In the genomic region with DNA sequence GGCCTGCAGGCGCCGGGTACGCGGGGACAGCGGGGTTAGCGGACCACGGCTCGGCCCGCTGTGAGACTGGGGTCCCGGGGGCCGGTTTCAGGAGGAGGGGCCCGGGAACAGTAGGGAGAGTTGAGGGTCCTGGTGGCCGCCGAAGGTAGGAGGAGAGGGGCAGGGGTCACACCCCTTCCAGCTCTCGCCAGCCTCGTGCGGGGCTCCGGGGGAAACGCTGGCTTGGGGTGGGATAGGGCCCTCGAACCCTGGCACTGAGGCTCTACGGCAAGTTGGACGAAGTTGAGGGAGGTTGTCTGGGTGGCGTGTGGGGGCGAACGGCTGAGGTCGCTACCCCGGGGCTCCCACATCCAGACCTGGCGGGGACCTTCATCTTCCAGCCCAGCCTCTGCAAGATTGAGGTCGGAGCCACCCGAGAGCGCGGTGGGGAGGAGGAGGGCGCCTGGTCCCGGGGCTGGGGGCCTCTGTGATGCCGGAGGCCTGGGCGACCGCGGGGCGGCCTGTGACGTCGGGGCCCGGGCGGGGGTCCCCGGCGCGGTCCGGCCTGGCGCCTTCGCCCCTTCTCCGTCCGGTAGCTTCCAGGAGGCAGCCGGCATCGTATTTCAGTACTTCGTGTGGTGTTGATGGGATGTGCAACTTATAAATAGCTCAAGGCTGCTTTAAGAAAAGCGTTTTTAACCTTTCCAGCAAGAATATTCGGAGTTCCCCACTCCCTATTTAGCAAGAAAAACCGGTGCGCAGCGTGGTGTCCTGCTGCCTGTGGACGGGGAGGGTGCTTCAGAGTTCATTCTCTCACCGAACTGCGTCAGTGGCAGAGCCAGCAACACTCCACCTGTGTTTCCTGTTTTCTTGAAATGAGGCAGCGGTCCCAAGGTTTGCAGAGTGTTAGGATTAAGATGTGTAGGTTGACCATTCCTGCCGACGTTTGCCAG, we compare ENCODE assay signal across 8 cellular contexts. TPM values are rescaled to one million over a fixed set of nuclear protein-coding genes. Genes with fewer than 3 reads are reported as not detected.
A peak's percentile ranks its signal among the peaks of the same experiment; 100 is the strongest.
DNase-seq lines count a peak whose midpoint lies in the region; ATAC-seq and TF ChIP-seq lines count a peak whose summit lies in the region.

No MANE protein-coding gene starts in this region.

- H3K27me3 Mint-ChIP-seq in CD14-positive monocyte (ENCODE audit: low read depth in 3 of 3) = peaks cover 45 to 70% (median 59%) of the 10 kb centered on the region in 3 donors
- H3K27me3 Mint-ChIP-seq in activated naive CD8-positive, alpha-beta T cell treated with anti-CD3 and anti-CD28 coated beads for 36 hours = peaks cover 12% of the 10 kb centered on the region

- H3K27ac Mint-ChIP-seq in CD14-positive monocyte = peak overlapping the region in 6 of 7 donors; percentile 10 to 68 (median 50)
- H3K27ac Mint-ChIP-seq in activated naive CD8-positive, alpha-beta T cell treated with anti-CD3 and anti-CD28 coated beads for 36 hours = peak overlapping the region; percentile 75

- intact Hi-C loops in CD14-positive monocyte (cut with micrococcal nuclease) (loop anchor here (5.0 kb wide), 2 partner anchors 34 to 206 kb away; partner anchors contain the start of genes ZNF367 (in 2 of the 2) and PRXL2C (in 1 of the 2)), PC-9 (cut with micrococcal nuclease; ENCODE audit: unreplicated experiment) (loop anchor here (2.0 to 5.0 kb wide), 2 partner anchors 30 to 116 kb away; no protein-coding TSS in a partner anchor), right cardiac atrium (cut with DNase I) (loop anchor here in 2 of 4 donors (2.0 to 10.0 kb wide), 2 partner anchors 32 to 114 kb away; partner anchors contain the start of gene ZNF367 (in 1 of the 2))

- H3K9me3 ChIP-seq in PC-9 (ENCODE audit: insufficient read depth, low read depth) (no peaks in the 10 kb centered on the region), right cardiac atrium (ENCODE audit: control insufficient read depth, low read length) (no peaks in the 10 kb centered on the region)

- no peaks in the 10 kb centered on the region for H3F3A ChIP-seq in PC-9 (ENCODE audit: insufficient read depth, low read depth)

- H3K4me3 ChIP-seq in PC-9 (peak overlapping the region; percentile 65), right cardiac atrium (ENCODE audit: low read length) (peak overlapping the region; percentile 70), retinal pigment epithelial cell (ENCODE audit: low read length) (peak overlapping the region; percentile 90)

- peaks cover 9% of the 10 kb centered on the region for H3K4me1 ChIP-seq in PC-9 (replicated peaks; ENCODE audit: insufficient read depth)
- H3K4me1 ChIP-seq in right cardiac atrium (ENCODE audit: control insufficient read depth, insufficient read depth, low read length) = no peaks in the 10 kb centered on the region

- H3K36me3 ChIP-seq in PC-9 (ENCODE audit: low read depth) = no peaks in the 10 kb centered on the region

- H3K9me3 Mint-ChIP-seq in CD14-positive monocyte = peaks cover 0 to 9% (median 3%) of the 10 kb centered on the region in 7 donors
- no peaks in the 10 kb centered on the region for H3K9me3 Mint-ChIP-seq in activated naive CD8-positive, alpha-beta T cell treated with anti-CD3 and anti-CD28 coated beads for 36 hours

- H3K4me2 ChIP-seq in PC-9 = peak overlapping the region; percentile 86

- BruUV-seq in PC-9 (replicated peaks; lab: Mats Ljungman, UMichigan) = no TSS peak

- H3K9me2 ChIP-seq in PC-9 (ENCODE audit: insufficient read depth) = no peaks in the 10 kb centered on the region

- no peak for TF ChIP-seq CTCF in CD14-positive monocyte (IDR thresholded peaks at IDR 0.05)
- TF ChIP-seq CTCF in PC-9 (conservative IDR thresholded peaks at IDR 0.05) = no peak
- TF ChIP-seq CTCF in retinal pigment epithelial cell (conservative IDR thresholded peaks at IDR 0.05; ENCODE audit: low read depth, low read length) = no peak

- ATAC-seq in GM21723 (IDR thresholded peaks at IDR 0.05; ENCODE audit: unreplicated experiment) (peak; percentile 5), right cardiac atrium (peak in 1 of 2 donors; percentile 2), HG03039 (IDR thresholded peaks at IDR 0.05; ENCODE audit: unreplicated experiment) (no peak), GM19328 (IDR thresholded peaks at IDR 0.05; ENCODE audit: unreplicated experiment) (no peak)

- H3K4me1 Mint-ChIP-seq in CD14-positive monocyte = peaks cover 14% of the 10 kb centered on the region
- peaks cover 31% of the 10 kb centered on the region for H3K4me1 Mint-ChIP-seq in activated naive CD8-positive, alpha-beta T cell treated with anti-CD3 and anti-CD28 coated beads for 36 hours

- DNase-seq in CD14-positive monocyte (ENCODE audit: low spot score) (no peak), PC-9 (peak in 1 of 2 experiments; percentile 25), right cardiac atrium (peak; percentile 29 to 66 (median 59)), retinal pigment epithelial cell (ENCODE audit: low read depth) (peak; percentile 34)
- DNase-seq in activated naive CD8-positive, alpha-beta T cell treated with anti-CD3 and anti-CD28 coated beads for 36 hours = peak; percentile 26

- H4K20me1 ChIP-seq in PC-9 (ENCODE audit: insufficient read depth) = no peaks in the 10 kb centered on the region

- POLR2A ChIA-PET in PC-9 (lab: Charles Lee; ENCODE audit: unreplicated experiment) = interaction anchor here (1.1 kb wide), 1 partner anchor 203 kb away, joined by 4 read pairs; no protein-coding TSS in a partner anchor

- H3K4me3 Mint-ChIP-seq in CD14-positive monocyte = peak overlapping the region; percentile 86 to 92
- peak overlapping the region; percentile 84 for H3K4me3 Mint-ChIP-seq in activated naive CD8-positive, alpha-beta T cell treated with anti-CD3 and anti-CD28 coated beads for 36 hours

- peaks cover 3% of the 10 kb centered on the region in 2 donors for H3K36me3 Mint-ChIP-seq in CD14-positive monocyte
- H3K36me3 Mint-ChIP-seq in activated naive CD8-positive, alpha-beta T cell treated with anti-CD3 and anti-CD28 coated beads for 36 hours = no peaks in the 10 kb centered on the region

- H3K27me3 ChIP-seq in PC-9 (ENCODE audit: insufficient read depth, low read depth) (no peaks in the 10 kb centered on the region), right cardiac atrium (ENCODE audit: control insufficient read depth, insufficient read depth) (no peaks in the 10 kb centered on the region)

- whole genome bisulfite sequencing in right cardiac atrium = 1% methylated on average over 65 of the region's 65 CpGs

- H3K27ac ChIP-seq in PC-9 (no peak overlapping the region), right cardiac atrium (ENCODE audit: low read length) (peak overlapping the region; percentile 89)

- CTCF ChIA-PET in PC-9 (lab: Charles Lee) = no interaction called here

- no peaks in the 10 kb centered on the region for H3K79me2 ChIP-seq in PC-9 (ENCODE audit: low read depth)

- H2AFZ ChIP-seq in PC-9 = peak overlapping the region; percentile 82

RNA-seq across cellular contexts. Expression of gene HABP4, which starts 0.9 kb away (rescaled TPM):
- polyA plus RNA-seq in CD14-positive monocyte (under 1 TPM; 0.54 to 0.97 TPM), right cardiac atrium (19.6 TPM)
- total RNA-seq in PC-9 (2021) (8.1 and 11.0 TPM in 2 replicates), right cardiac atrium (10 to 100 TPM; 17.1 to 21.7 (median 18.5) TPM)
- total RNA-seq in activated naive CD8-positive, alpha-beta T cell treated with anti-CD3 and anti-CD28 coated beads for 36 hours = 1 to 10 TPM; 6.1 to 7.2 TPM

RNA-seq across cellular contexts. Expression of gene ZNF367, which starts 32.7 kb away (rescaled TPM):
- polyA plus RNA-seq in CD14-positive monocyte (under 1 TPM in 1 of 2 donors, not detected in 1; 0.08 TPM), right cardiac atrium (0.86 TPM)
- total RNA-seq in PC-9 (2021) (12.6 and 14.0 TPM in 2 replicates), right cardiac atrium (1 to 10 TPM; 1.3 to 1.7 (median 1.5) TPM)
- total RNA-seq in activated naive CD8-positive, alpha-beta T cell treated with anti-CD3 and anti-CD28 coated beads for 36 hours = 10 to 100 TPM; 40.2 to 40.9 TPM
